ENCODE assay signal across 1 cellular context in the genomic region with DNA sequence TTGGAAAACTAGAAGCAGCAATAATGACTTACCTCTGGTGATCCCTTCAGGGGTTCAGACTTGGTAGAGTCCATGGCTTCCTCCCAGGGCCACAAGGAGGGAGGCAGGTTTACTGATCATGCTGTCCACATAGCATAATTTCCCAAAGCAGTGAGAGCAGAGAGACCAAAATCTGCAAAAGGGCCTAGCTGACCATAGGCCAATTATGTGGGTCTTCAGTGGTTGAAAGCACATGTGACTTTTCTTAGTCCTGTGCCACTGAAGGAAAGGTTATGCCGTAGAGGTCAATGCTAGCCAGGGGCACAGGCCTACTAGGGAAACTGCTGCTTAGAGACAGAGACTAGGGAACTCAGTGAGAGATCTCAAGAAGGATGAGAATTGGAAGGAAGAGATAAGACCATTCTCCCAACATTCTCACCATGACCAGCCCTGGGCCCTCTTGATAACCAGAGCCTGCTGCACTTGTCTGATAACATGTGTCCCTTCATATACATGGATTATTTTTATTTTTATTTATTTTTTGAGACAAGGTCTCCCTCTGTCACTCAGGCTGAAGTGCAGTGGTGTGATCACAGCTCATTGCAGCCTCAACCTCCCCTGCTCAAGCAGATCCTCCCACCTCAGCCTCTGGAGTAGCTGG.
TF ChIP-seq lines count a peak whose summit lies in the region.

No MANE protein-coding gene starts in this region.

TF ChIP-seq in K562, 482 proteins besides CTCF, POLR2A, EP300 and RAD21 (continued from another document and continues in another):
- TF ChIP-seq IRF9 (tag; IDR thresholded peaks at IDR 0.05): no peak
- TF ChIP-seq, protein P1, sequence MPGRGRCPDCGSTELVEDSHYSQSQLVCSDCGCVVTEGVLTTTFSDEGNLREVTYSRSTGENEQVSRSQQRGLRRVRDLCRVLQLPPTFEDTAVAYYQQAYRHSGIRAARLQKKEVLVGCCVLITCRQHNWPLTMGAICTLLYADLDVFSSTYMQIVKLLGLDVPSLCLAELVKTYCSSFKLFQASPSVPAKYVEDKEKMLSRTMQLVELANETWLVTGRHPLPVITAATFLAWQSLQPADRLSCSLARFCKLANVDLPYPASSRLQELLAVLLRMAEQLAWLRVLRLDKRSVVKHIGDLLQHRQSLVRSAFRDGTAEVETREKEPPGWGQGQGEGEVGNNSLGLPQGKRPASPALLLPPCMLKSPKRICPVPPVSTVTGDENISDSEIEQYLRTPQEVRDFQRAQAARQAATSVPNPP (IDR thresholded peaks at IDR 0.05; ENCODE audit: borderline replicate concordance, insufficient read depth, insufficient read length): no peak
- TF ChIP-seq XRCC3 (IDR thresholded peaks at IDR 0.05): no peak
- no peak for TF ChIP-seq SNIP1 (IDR thresholded peaks at IDR 0.05; ENCODE audit: low read depth)
- no peak for TF ChIP-seq ZFX (CRISPR knock-in tag; IDR thresholded peaks at IDR 0.05)
- TF ChIP-seq, protein P2, sequence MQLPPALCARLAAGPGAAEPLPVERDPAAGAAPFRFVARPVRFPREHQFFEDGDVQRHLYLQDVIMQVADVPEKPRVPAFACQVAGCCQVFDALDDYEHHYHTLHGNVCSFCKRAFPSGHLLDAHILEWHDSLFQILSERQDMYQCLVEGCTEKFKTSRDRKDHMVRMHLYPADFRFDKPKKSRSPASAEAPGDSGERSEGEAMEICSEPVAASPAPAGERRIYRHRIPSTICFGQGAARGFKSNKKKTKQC (CRISPR knock-in tag; IDR thresholded peaks at IDR 0.05): no peak
- TF ChIP-seq, protein P3, sequence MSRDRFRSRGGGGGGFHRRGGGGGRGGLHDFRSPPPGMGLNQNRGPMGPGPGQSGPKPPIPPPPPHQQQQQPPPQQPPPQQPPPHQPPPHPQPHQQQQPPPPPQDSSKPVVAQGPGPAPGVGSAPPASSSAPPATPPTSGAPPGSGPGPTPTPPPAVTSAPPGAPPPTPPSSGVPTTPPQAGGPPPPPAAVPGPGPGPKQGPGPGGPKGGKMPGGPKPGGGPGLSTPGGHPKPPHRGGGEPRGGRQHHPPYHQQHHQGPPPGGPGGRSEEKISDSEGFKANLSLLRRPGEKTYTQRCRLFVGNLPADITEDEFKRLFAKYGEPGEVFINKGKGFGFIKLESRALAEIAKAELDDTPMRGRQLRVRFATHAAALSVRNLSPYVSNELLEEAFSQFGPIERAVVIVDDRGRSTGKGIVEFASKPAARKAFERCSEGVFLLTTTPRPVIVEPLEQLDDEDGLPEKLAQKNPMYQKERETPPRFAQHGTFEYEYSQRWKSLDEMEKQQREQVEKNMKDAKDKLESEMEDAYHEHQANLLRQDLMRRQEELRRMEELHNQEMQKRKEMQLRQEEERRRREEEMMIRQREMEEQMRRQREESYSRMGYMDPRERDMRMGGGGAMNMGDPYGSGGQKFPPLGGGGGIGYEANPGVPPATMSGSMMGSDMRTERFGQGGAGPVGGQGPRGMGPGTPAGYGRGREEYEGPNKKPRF (IDR thresholded peaks at IDR 0.05; ENCODE audit: low read depth, low read length): no peak
- no peak for TF ChIP-seq JUN (IDR thresholded peaks at IDR 0.05; ENCODE audit: borderline replicate concordance, low read depth, low read length)
- TF ChIP-seq JUN (CRISPR knock-in tag; IDR thresholded peaks at IDR 0.05; ENCODE audit: borderline replicate concordance): 0 out of 2 replicates have a peak, but pooled peaks have one; percentile 54
- TF ChIP-seq CBFB (CRISPR knock-in tag; IDR thresholded peaks at IDR 0.05): no peak
- TF ChIP-seq ZNF280B (CRISPR knock-in tag; IDR thresholded peaks at IDR 0.05): no peak
- peak; percentile 98 for TF ChIP-seq CC2D1A (IDR thresholded peaks at IDR 0.05)
- peak; percentile 29; the same call in 1 of the 2 replicates for TF ChIP-seq FOXJ2 (tag; IDR thresholded peaks at IDR 0.05)
- TF ChIP-seq MECOM (CRISPR knock-in tag; IDR thresholded peaks at IDR 0.05): peak; percentile 60; the same call in 1 of the 2 replicates
- no peak for TF ChIP-seq ZNF77 (CRISPR knock-in tag; IDR thresholded peaks at IDR 0.05)
- peak; percentile 76 for TF ChIP-seq POLR2B (IDR thresholded peaks at IDR 0.05; ENCODE audit: low read depth, partially characterized antibody)
- TF ChIP-seq BDP1 (IDR thresholded peaks at IDR 0.05; ENCODE audit: insufficient read depth, insufficient read length): no peak
- TF ChIP-seq FOXA1 (IDR thresholded peaks at IDR 0.05; ENCODE audit: borderline replicate concordance): no peak
- TF ChIP-seq, protein P4, sequence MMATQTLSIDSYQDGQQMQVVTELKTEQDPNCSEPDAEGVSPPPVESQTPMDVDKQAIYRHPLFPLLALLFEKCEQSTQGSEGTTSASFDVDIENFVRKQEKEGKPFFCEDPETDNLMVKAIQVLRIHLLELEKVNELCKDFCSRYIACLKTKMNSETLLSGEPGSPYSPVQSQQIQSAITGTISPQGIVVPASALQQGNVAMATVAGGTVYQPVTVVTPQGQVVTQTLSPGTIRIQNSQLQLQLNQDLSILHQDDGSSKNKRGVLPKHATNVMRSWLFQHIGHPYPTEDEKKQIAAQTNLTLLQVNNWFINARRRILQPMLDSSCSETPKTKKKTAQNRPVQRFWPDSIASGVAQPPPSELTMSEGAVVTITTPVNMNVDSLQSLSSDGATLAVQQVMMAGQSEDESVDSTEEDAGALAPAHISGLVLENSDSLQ (IDR thresholded peaks at IDR 0.05): peak; percentile 98
- no peak for TF ChIP-seq SRSF1 (IDR thresholded peaks at IDR 0.05; ENCODE audit: low read depth, low read length)
- no peak for TF ChIP-seq DEAF1 (CRISPR knock-in tag; IDR thresholded peaks at IDR 0.05)
- peak; percentile 55; the same call in 1 of the 2 replicates for TF ChIP-seq HOMEZ (CRISPR knock-in tag; IDR thresholded peaks at IDR 0.05)
- no peak for TF ChIP-seq SAFB2 (IDR thresholded peaks at IDR 0.05; ENCODE audit: borderline replicate concordance, low read depth, low read length, severe bottlenecking)
- TF ChIP-seq DDX20 (tag; IDR thresholded peaks at IDR 0.05; ENCODE audit: low read depth): 0 out of 2 replicates have a peak, but pooled peaks have one; percentile 69
- no peak for TF ChIP-seq ZBTB43 (CRISPR knock-in tag; IDR thresholded peaks at IDR 0.05)
- peak; percentile 96 for TF ChIP-seq NEUROD1 (IDR thresholded peaks at IDR 0.05; ENCODE audit: borderline replicate concordance, low read depth, low read length, partially characterized antibody)
- TF ChIP-seq ZNF23 (CRISPR knock-in tag; IDR thresholded peaks at IDR 0.05): no peak
- no peak for TF ChIP-seq MCM3 (IDR thresholded peaks at IDR 0.05)
- TF ChIP-seq MAFK (IDR thresholded peaks at IDR 0.05; ENCODE audit: low read length): peak; percentile 47; the same call in 1 of the 2 replicates
- peak; percentile 82 for TF ChIP-seq TOE1 (IDR thresholded peaks at IDR 0.05; ENCODE audit: borderline replicate concordance)
- no peak for TF ChIP-seq TOE1 (CRISPR knock-in tag; IDR thresholded peaks at IDR 0.05; ENCODE audit: borderline replicate concordance, low read depth)
- no peak; the same call in 1 of the 2 replicates for TF ChIP-seq GABPB2 (CRISPR knock-in tag; conservative IDR thresholded peaks at IDR 0.05)
- TF ChIP-seq, protein P5, sequence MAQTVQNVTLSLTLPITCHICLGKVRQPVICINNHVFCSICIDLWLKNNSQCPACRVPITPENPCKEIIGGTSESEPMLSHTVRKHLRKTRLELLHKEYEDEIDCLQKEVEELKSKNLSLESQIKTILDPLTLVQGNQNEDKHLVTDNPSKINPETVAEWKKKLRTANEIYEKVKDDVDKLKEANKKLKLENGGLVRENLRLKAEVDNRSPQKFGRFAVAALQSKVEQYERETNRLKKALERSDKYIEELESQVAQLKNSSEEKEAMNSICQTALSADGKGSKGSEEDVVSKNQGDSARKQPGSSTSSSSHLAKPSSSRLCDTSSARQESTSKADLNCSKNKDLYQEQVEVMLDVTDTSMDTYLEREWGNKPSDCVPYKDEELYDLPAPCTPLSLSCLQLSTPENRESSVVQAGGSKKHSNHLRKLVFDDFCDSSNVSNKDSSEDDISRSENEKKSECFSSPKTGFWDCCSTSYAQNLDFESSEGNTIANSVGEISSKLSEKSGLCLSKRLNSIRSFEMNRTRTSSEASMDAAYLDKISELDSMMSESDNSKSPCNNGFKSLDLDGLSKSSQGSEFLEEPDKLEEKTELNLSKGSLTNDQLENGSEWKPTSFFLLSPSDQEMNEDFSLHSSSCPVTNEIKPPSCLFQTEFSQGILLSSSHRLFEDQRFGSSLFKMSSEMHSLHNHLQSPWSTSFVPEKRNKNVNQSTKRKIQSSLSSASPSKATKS (CRISPR knock-in tag; IDR thresholded peaks at IDR 0.05): 0 out of 2 replicates have a peak, but pooled peaks have one; percentile 67
- TF ChIP-seq CSDE1 (IDR thresholded peaks at IDR 0.05): no peak
- no peak for TF ChIP-seq E4F1 (CRISPR knock-in tag; IDR thresholded peaks at IDR 0.05; ENCODE audit: borderline replicate concordance)
